ENCODE assay signal across 22 cellular contexts in genomic region chr13:113403255-113404104, GRCh38. TPM values are rescaled to one million over a fixed set of nuclear protein-coding genes. Genes with fewer than 3 reads are reported as not detected.
DNase-seq lines count a peak whose midpoint lies in the region; ATAC-seq and TF ChIP-seq lines count a peak whose summit lies in the region.
"Had no signal": no experiment of that assay in that cellular context is flagged by ENCODE, and none has a peak within 500 bp of the region (broad histone marks: within the 10 kb centered on the region; RNA-seq: fewer than 3 reads in every experiment).

No MANE protein-coding gene starts in this region.

- TF ChIP-seq POLR2A in Peyer's patch (IDR thresholded peaks at IDR 0.05) (no peak), gastrocnemius medialis (IDR thresholded peaks at IDR 0.05) (no peak)

- no peaks in the 10 kb centered on the region for H3K9me3 Mint-ChIP-seq in chondrocyte (ENCODE audit: low read depth)
- no peaks in the 10 kb centered on the region for H3K9me3 Mint-ChIP-seq in CD4-positive, alpha-beta memory T cell

- H3K27me3 ChIP-seq in Peyer's patch, result no peaks in the 10 kb centered on the region
- no peaks in the 10 kb centered on the region for H3K27me3 ChIP-seq in gastrocnemius medialis
- no peaks in the 10 kb centered on the region for H3K27me3 ChIP-seq in CD4-positive, alpha-beta memory T cell (ENCODE audit: insufficient read depth, low read length)

- CTCF ChIA-PET in CD4-positive, alpha-beta memory T cell (lab: Charles Lee; ENCODE audit: partially characterized antibody), result no interaction called here

- no peaks in the 10 kb centered on the region for H3K27me3 Mint-ChIP-seq in chondrocyte (ENCODE audit: low read depth)
- peaks cover 0 to 3% of the 10 kb centered on the region in 2 donors for H3K27me3 Mint-ChIP-seq in CD4-positive, alpha-beta memory T cell

- DNase-seq in Peyer's patch, result peak in 2 of 3 donors; percentile 34 to 47
- DNase-seq in chondrocyte (ENCODE audit: low spot score), result peak; percentile 87
- DNase-seq in left lobe of liver (ENCODE audit: low spot score), result peak; percentile 34
- DNase-seq in gastrocnemius medialis, result peak in 1 of 2 donors; percentile 42
- DNase-seq in midbrain (lab: John Stamatoyannopoulos, UW), result no peak
- DNase-seq in SKM-1 treated with dmso at 0.1 percent for 144 hours (lab: John Stamatoyannopoulos, UW; ENCODE audit: unreplicated experiment), result no peak
- no peak for DNase-seq in CD4-positive, alpha-beta memory T cell
- DNase-seq: activated CD4-positive, CD25-positive, alpha-beta regulatory T cell treated with anti-CD3 and anti-CD28 coated beads, Interleukin-2, amount 50 U/mL, for 72 hours; adrenal gland; AML-193; dermis blood vessel endothelial cell; naive B cell; NCI-H1092; NCI-H2029; NCI-H446 treated with DMSO at 0.1 percent for 48 hours; stomach had no signal

- no peak for ATAC-seq in left lobe of liver
- ATAC-seq in gastrocnemius medialis, result peak; percentile 5 to 9

- POLR2A ChIA-PET in CD4-positive, alpha-beta memory T cell (lab: Charles Lee; ENCODE audit: partially characterized antibody), result no interaction called here

- intact Hi-C loops in gastrocnemius medialis (cut with DNase I; ENCODE audit: low total_unique reads), result no loop called here
- intact Hi-C loops in CD4-positive, alpha-beta memory T cell (cut with micrococcal nuclease), result no loop called here

- no peak overlapping the region for H3K27ac Mint-ChIP-seq in chondrocyte (ENCODE audit: unreplicated experiment)
- H3K27ac Mint-ChIP-seq in CD4-positive, alpha-beta memory T cell, result no peak overlapping the region
- H3K27ac Mint-ChIP-seq: naive B cell had no signal

- H3K27ac ChIP-seq in Peyer's patch, result no peak overlapping the region
- H3K27ac ChIP-seq in gastrocnemius medialis, result peak overlapping the region; percentile 99 to 100 (median 100)
- no peak overlapping the region for H3K27ac ChIP-seq in CD4-positive, alpha-beta memory T cell (ENCODE audit: low read depth, low read length)
- H3K27ac ChIP-seq: adrenal gland, parathyroid adenoma, skin epidermis, stomach, upper lobe of left lung had no signal

- no peak for TF ChIP-seq CTCF in Peyer's patch (IDR thresholded peaks at IDR 0.05)
- TF ChIP-seq CTCF in chondrocyte (IDR thresholded peaks at IDR 0.05), result no peak
- TF ChIP-seq CTCF in gastrocnemius medialis (IDR thresholded peaks at IDR 0.05 in 4 of 5, conservative IDR thresholded peaks at IDR 0.05 in 1 of 5), result no peak

- H3K4me3 ChIP-seq in Peyer's patch (no peak overlapping the region), gastrocnemius medialis (no peak overlapping the region)
- no peak overlapping the region for H3K4me3 ChIP-seq in CD4-positive, alpha-beta memory T cell (ENCODE audit: low read length in 2 of 2)
- H3K4me3 ChIP-seq: adrenal gland, HAP-1, skin epidermis, stomach, upper lobe of left lung had no signal

- no peak overlapping the region for H3K4me3 Mint-ChIP-seq in chondrocyte (ENCODE audit: unreplicated experiment)
- no peak overlapping the region for H3K4me3 Mint-ChIP-seq in CD4-positive, alpha-beta memory T cell
- H3K4me3 Mint-ChIP-seq: naive B cell had no signal

- in situ Hi-C loops in gastrocnemius medialis (cut with MboI; ENCODE audit: low sequenced_read_pairs in 4 of 4), result no loop called here

- H3K4me1 Mint-ChIP-seq in chondrocyte (ENCODE audit: low read depth), result peaks cover 59% of the 10 kb centered on the region
- no peaks in the 10 kb centered on the region for H3K4me1 Mint-ChIP-seq in CD4-positive, alpha-beta memory T cell

- no peaks in the 10 kb centered on the region for H3K9me3 ChIP-seq in Peyer's patch
- H3K9me3 ChIP-seq in gastrocnemius medialis, result no peaks in the 10 kb centered on the region
- no peaks in the 10 kb centered on the region for H3K9me3 ChIP-seq in CD4-positive, alpha-beta memory T cell (ENCODE audit: control insufficient read depth in 1 of 2, low read length in 2 of 2)
- H3K9me3 ChIP-seq: adrenal gland, Caco-2, HAP-1, SK-N-SH, stomach, upper lobe of left lung had no signal

- H3K36me3 Mint-ChIP-seq in chondrocyte (ENCODE audit: low read depth), result no peaks in the 10 kb centered on the region
- no peaks in the 10 kb centered on the region for H3K36me3 Mint-ChIP-seq in CD4-positive, alpha-beta memory T cell
- H3K36me3 Mint-ChIP-seq: naive B cell had no signal

- H3K4me1 ChIP-seq in Peyer's patch (peaks cover 0 to 5% (median 0%) of the 10 kb centered on the region in 4 donors), gastrocnemius medialis (peaks cover 73 to 81% of the 10 kb centered on the region in 2 donors)
- no peaks in the 10 kb centered on the region for H3K4me1 ChIP-seq in CD4-positive, alpha-beta memory T cell (ENCODE audit: insufficient read depth, low read length)
- H3K4me1 ChIP-seq: adrenal gland, HAP-1, parathyroid adenoma, stomach had no signal

- no peaks in the 10 kb centered on the region for H3K36me3 ChIP-seq in Peyer's patch
- H3K36me3 ChIP-seq in gastrocnemius medialis, result peaks cover 0 to 34% of the 10 kb centered on the region in 2 donors
- no peaks in the 10 kb centered on the region for H3K36me3 ChIP-seq in CD4-positive, alpha-beta memory T cell (ENCODE audit: insufficient read depth, low read length)
- H3K36me3 ChIP-seq: adrenal gland, HAP-1, stomach, upper lobe of left lung had no signal

RNA-seq across cellular contexts. Expression of gene GRTP1, which starts 39.5 kb away (rescaled TPM):
- total RNA-seq in Peyer's patch (100 to 1,000 TPM in 2 of 4 donors, 10 to 100 TPM in 2; 36.3 to 156 (median 97.9) TPM), chondrocyte (1.3 to 1.7 TPM (median 1.7 TPM) in 3 replicates), left lobe of liver (38.3 TPM), gastrocnemius medialis (1 to 10 TPM; 2.6 to 8.8 (median 6.0) TPM)
- total RNA-seq in CD4-positive, alpha-beta memory T cell, result under 1 TPM; 0.38 to 0.50 TPM
- polyA plus RNA-seq in CD4-positive, alpha-beta memory T cell, result under 1 TPM; 0.31 to 0.42 TPM

RNA-seq across cellular contexts. Expression of gene ADPRHL1, which starts 49.8 kb away (rescaled TPM):
- total RNA-seq in Peyer's patch, result 10 to 100 TPM in 1 of 4 donors, 1 to 10 TPM in 2, not detected in 1; 3.9 to 15.2 (median 5.8) TPM
- total RNA-seq in chondrocyte, result 6.3 to 8.8 TPM (median 8.4 TPM) in 3 replicates
- total RNA-seq in left lobe of liver, result 1.2 TPM
- 100 to 1,000 TPM; 224 to 354 (median 295) TPM for total RNA-seq in gastrocnemius medialis
- total RNA-seq in CD4-positive, alpha-beta memory T cell, result 1 to 10 TPM; 1.3 to 1.5 TPM
- polyA plus RNA-seq in CD4-positive, alpha-beta memory T cell, result under 1 TPM in 1 of 2 donors, not detected in 1; 0.09 TPM

Comparison
In these comparisons a context has a peak if more than half of its experiments do, and no peak if none do; other contexts are left out.
1. DNase-seq: peak in Peyer's patch (2 of 3), chondrocyte (single experiment) and left lobe of liver (single experiment); none in midbrain (single experiment), SKM-1 treated with dmso at 0.1 percent for 144 hours (single experiment) and CD4-positive, alpha-beta memory T cell (0 of 5).
2. H3K27ac ChIP-seq: peak in gastrocnemius medialis (4 of 4); none in Peyer's patch (0 of 4) and CD4-positive, alpha-beta memory T cell (single experiment).
3. RNA of gene ADPRHL1, which starts 49.8 kb away (total RNA-seq): 224 to 354 TPM in gastrocnemius medialis; 6.3 to 8.8 TPM in chondrocyte, 3.9 to 15.2 TPM in Peyer's patch, 1.3 to 1.5 TPM in CD4-positive, alpha-beta memory T cell and 1.2 TPM in left lobe of liver (single experiment); every median in the first group is over 10 times any median in the second.